In genomic region chrX:964831-965416, GRCh38 we compare ENCODE assay signal across 16 cellular contexts.
A peak's percentile ranks its signal among the peaks of the same experiment; 100 is the strongest.
DNase-seq lines count a peak whose midpoint lies in the region; ATAC-seq and TF ChIP-seq lines count a peak whose summit lies in the region.
"Had no signal": no experiment of that assay in that cellular context is flagged by ENCODE, and none has a peak within 500 bp of the region (broad histone marks: within the 10 kb centered on the region; RNA-seq: fewer than 3 reads in every experiment).

No MANE protein-coding gene starts in this region.

- ATAC-seq in activated CD8-positive, alpha-beta T cell treated with anti-CD3 and anti-CD28 coated beads, Interleukin-2, amount 10 ng/mL, durations not matched to agents 7 days and 5 days, result no peak
- ATAC-seq in activated CD8-positive, alpha-beta T cell treated with anti-CD3 and anti-CD28 coated beads for 36 hours, result no peak
- peak; percentile 73 for ATAC-seq in GM21381 (IDR thresholded peaks at IDR 0.05; ENCODE audit: unreplicated experiment)
- ATAC-seq in T-helper 17 cell, result no peak
- ATAC-seq in sciatic nerve, result no peak
- ATAC-seq: left colon, upper lobe of right lung had no signal

- CTCF ChIA-PET in activated CD8-positive, alpha-beta T cell treated with anti-CD3 and anti-CD28 coated beads, Interleukin-2, amount 10 ng/mL, durations not matched to agents 7 days and 5 days (lab: Charles Lee), result no interaction called here
- CTCF ChIA-PET in activated CD8-positive, alpha-beta T cell treated with anti-CD3 and anti-CD28 coated beads for 36 hours (lab: Charles Lee), result no interaction called here

- H3K36me3 Mint-ChIP-seq in activated CD8-positive, alpha-beta T cell treated with anti-CD3 and anti-CD28 coated beads, Interleukin-2, amount 10 ng/mL, durations not matched to agents 7 days and 5 days (ENCODE audit: low read depth), result no peaks in the 10 kb centered on the region
- no peaks in the 10 kb centered on the region for H3K36me3 Mint-ChIP-seq in activated CD8-positive, alpha-beta T cell treated with anti-CD3 and anti-CD28 coated beads for 36 hours (ENCODE audit: low read depth)
- no peaks in the 10 kb centered on the region for H3K36me3 Mint-ChIP-seq in T-helper 17 cell (ENCODE audit: low read depth)

- POLR2A ChIA-PET in activated CD8-positive, alpha-beta T cell treated with anti-CD3 and anti-CD28 coated beads, Interleukin-2, amount 10 ng/mL, durations not matched to agents 7 days and 5 days (lab: Charles Lee), result no interaction called here
- POLR2A ChIA-PET in activated CD8-positive, alpha-beta T cell treated with anti-CD3 and anti-CD28 coated beads for 36 hours (lab: Charles Lee), result no interaction called here

- no peaks in the 10 kb centered on the region for H3K9me3 Mint-ChIP-seq in activated CD8-positive, alpha-beta T cell treated with anti-CD3 and anti-CD28 coated beads, Interleukin-2, amount 10 ng/mL, durations not matched to agents 7 days and 5 days (ENCODE audit: insufficient read depth)
- H3K9me3 Mint-ChIP-seq in activated CD8-positive, alpha-beta T cell treated with anti-CD3 and anti-CD28 coated beads for 36 hours, result no peaks in the 10 kb centered on the region

- no peak overlapping the region for H3K27ac Mint-ChIP-seq in activated CD8-positive, alpha-beta T cell treated with anti-CD3 and anti-CD28 coated beads, Interleukin-2, amount 10 ng/mL, durations not matched to agents 7 days and 5 days
- no peak overlapping the region for H3K27ac Mint-ChIP-seq in activated CD8-positive, alpha-beta T cell treated with anti-CD3 and anti-CD28 coated beads for 36 hours
- H3K27ac Mint-ChIP-seq in T-helper 17 cell, result peak overlapping the region; percentile 60

- intact Hi-C loops in activated CD8-positive, alpha-beta T cell treated with anti-CD3 and anti-CD28 coated beads for 36 hours (cut with micrococcal nuclease), result no loop called here
- intact Hi-C loops in sciatic nerve (cut with DNase I), result no loop called here

- H3K4me3 Mint-ChIP-seq in activated CD8-positive, alpha-beta T cell treated with anti-CD3 and anti-CD28 coated beads, Interleukin-2, amount 10 ng/mL, durations not matched to agents 7 days and 5 days, result peak overlapping the region; percentile 36
- H3K4me3 Mint-ChIP-seq in activated CD8-positive, alpha-beta T cell treated with anti-CD3 and anti-CD28 coated beads for 36 hours, result no peak overlapping the region
- H3K4me3 Mint-ChIP-seq in T-helper 17 cell, result no peak overlapping the region

- no peaks in the 10 kb centered on the region for H3K4me1 Mint-ChIP-seq in activated CD8-positive, alpha-beta T cell treated with anti-CD3 and anti-CD28 coated beads, Interleukin-2, amount 10 ng/mL, durations not matched to agents 7 days and 5 days (ENCODE audit: low read depth)
- peaks cover 3% of the 10 kb centered on the region for H3K4me1 Mint-ChIP-seq in activated CD8-positive, alpha-beta T cell treated with anti-CD3 and anti-CD28 coated beads for 36 hours (ENCODE audit: low read depth)
- peaks cover 5% of the 10 kb centered on the region for H3K4me1 Mint-ChIP-seq in T-helper 17 cell

- H3K9me3 ChIP-seq in T-helper 17 cell (ENCODE audit: control insufficient read depth, low read length, poor library complexity, severe bottlenecking), result no peaks in the 10 kb centered on the region
- H3K9me3 ChIP-seq: upper lobe of right lung had no signal

- H3K27me3 Mint-ChIP-seq in activated CD8-positive, alpha-beta T cell treated with anti-CD3 and anti-CD28 coated beads, Interleukin-2, amount 10 ng/mL, durations not matched to agents 7 days and 5 days (ENCODE audit: low read depth), result no peaks in the 10 kb centered on the region
- H3K27me3 Mint-ChIP-seq in activated CD8-positive, alpha-beta T cell treated with anti-CD3 and anti-CD28 coated beads for 36 hours, result peaks cover 1% of the 10 kb centered on the region
- peaks cover 7% of the 10 kb centered on the region for H3K27me3 Mint-ChIP-seq in T-helper 17 cell

- TF ChIP-seq CTCF in activated CD8-positive, alpha-beta T cell treated with anti-CD3 and anti-CD28 coated beads for 36 hours (IDR thresholded peaks at IDR 0.05), result no peak

- no peak for DNase-seq in activated CD8-positive, alpha-beta T cell treated with anti-CD3 and anti-CD28 coated beads, Interleukin-2, amount 10 ng/mL, durations not matched to agents 7 days and 5 days
- DNase-seq in activated CD8-positive, alpha-beta T cell treated with anti-CD3 and anti-CD28 coated beads for 36 hours, result no peak
- no peak for DNase-seq in T-helper 17 cell
- DNase-seq in sciatic nerve (ENCODE audit: low spot score), result peak; percentile 8
- DNase-seq in NOMO-1 treated with DMSO at 0.1 percent for 48 hours (lab: John Stamatoyannopoulos, UW; ENCODE audit: unreplicated experiment), result no peak
- no peak for DNase-seq in glomerular visceral epithelial cell (ENCODE audit: extremely low spot score)
- DNase-seq in cortex of kidney (lab: John Stamatoyannopoulos, UW), result no peak
- DNase-seq: ACHN; activated effector memory CD4-positive, alpha-beta T cell treated with Interleukin-2 at 50 U/mL for 16 hours; dorsolateral prefrontal cortex; hippocampal formation; left colon; retina; T-helper 9 cell; upper lobe of right lung had no signal
